ENCODE assay signal across 27 cellular contexts in the genomic region with DNA sequence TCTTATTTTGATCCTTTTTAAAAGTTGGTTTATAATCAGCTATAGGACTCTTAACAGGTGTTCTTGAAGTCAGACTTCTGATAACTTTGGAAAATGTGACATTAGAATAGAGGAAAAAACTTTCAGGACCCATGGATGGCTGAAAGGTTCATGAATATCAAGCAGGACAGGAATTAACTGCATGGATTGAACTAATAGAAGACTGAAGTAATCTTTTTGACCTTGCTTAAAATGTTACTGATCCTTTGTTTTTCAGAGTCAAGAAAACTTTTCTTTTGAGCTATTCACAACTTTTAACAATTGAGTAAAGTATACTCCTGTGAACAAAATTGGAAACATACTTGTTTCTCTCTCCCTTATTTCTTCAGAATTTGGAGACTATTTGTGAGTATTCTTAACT.
"Had no signal": no experiment of that assay in that cellular context is flagged by ENCODE, and none has a peak within 500 bp of the region (broad histone marks: within the 10 kb centered on the region; RNA-seq: fewer than 3 reads in every experiment).

No MANE protein-coding gene starts in this region.

- H3K36me3 ChIP-seq: colonic mucosa, WERI-Rb-1 had no signal

- H3K27me3 ChIP-seq: body of pancreas, colonic mucosa had no signal

- H3K9me3 ChIP-seq: colonic mucosa had no signal

- H3K4me3 ChIP-seq: body of pancreas, colonic mucosa had no signal

- H3K27me3 Mint-ChIP-seq: activated B cell treated with CpG ODN at 0.5 μM for 24 hours had no signal

- ATAC-seq: activated CD4-positive, CD25-positive, alpha-beta regulatory T cell treated with anti-CD3 and anti-CD28 coated beads, Interleukin-2, amount 50 U/mL, for 24 hours; activated CD8-positive, alpha-beta T cell treated with anti-CD3 and anti-CD28 coated beads for 36 hours; activated T-cell treated with anti-CD3 and anti-CD28 coated beads, Interleukin-2, amount 50 U/mL, for 4 hours; activated T-helper 17 cell treated with anti-CD3 and anti-CD28 coated beads, Interleukin-2, amount 50 U/mL, for 72 hours; body of pancreas; esophagus mucosa had no signal

- H3K27ac ChIP-seq: body of pancreas, colonic mucosa, WERI-Rb-1 had no signal

- H3K4me1 ChIP-seq: body of pancreas, colonic mucosa had no signal

- H3K27ac Mint-ChIP-seq: activated B cell treated with CpG ODN at 0.5 μM for 24 hours; activated CD8-positive, alpha-beta T cell treated with anti-CD3 and anti-CD28 coated beads for 36 hours; activated naive CD8-positive, alpha-beta T cell; activated T-helper 17 cell treated with anti-CD3 and anti-CD28 coated beads, Interleukin-2, amount 50 U/mL, for 72 hours; T-helper 1 cell treated with Interleukin-12 subunit alpha and Interleukin-12 subunit beta and Interleukin-4 antibody, amounts not matched to agents 30 μg/mL and 1 μg/mL, for 36 hours; T-helper 2 cell treated with Interferon-gamma antibody and Interleukin-4, amounts not matched to agents 5 μg/mL and 100 μg/mL, for 36 hours had no signal

- DNase-seq: activated B cell treated with CpG ODN at 0.5 μM for 24 hours; activated CD4-positive, alpha-beta T cell treated with anti-CD3 and anti-CD28 coated beads for 48 hours; activated CD4-positive, alpha-beta T cell treated with anti-CD3 and anti-CD28 coated beads, Interleukin-2, amount 50 U/mL, for 1 hour; activated CD4-positive, alpha-beta T cell treated with anti-CD3 and anti-CD28 coated beads, Interleukin-2, amount 50 U/mL, for 48 hours; activated CD8-positive, alpha-beta memory T cell treated with anti-CD3 and anti-CD28 coated beads for 24 hours; activated CD8-positive, alpha-beta T cell treated with anti-CD3 and anti-CD28 coated beads for 36 hours; activated effector memory CD4-positive, alpha-beta T cell treated with Interleukin-2 at 50 U/mL for 16 hours; activated gamma-delta T cell treated with Interleukin-2 at 50 U/mL for 16 hours; activated naive CD4-positive, alpha-beta T cell treated with anti-CD3 and anti-CD28 coated beads, Interleukin-2, amount 50 U/mL, for 16 hours; activated naive CD4-positive, alpha-beta T cell treated with Interleukin-2 at 50 U/mL for 16 hours; activated T-cell treated with anti-CD3 and anti-CD28 coated beads, Interleukin-2, amount 50 U/mL, for 4 hours; amygdala; aorta; body of pancreas; caudate nucleus; colonic mucosa; effector CD8-positive, alpha-beta T cell; foreskin fibroblast; head of caudate nucleus; T1000; WERI-Rb-1 had no signal

- H3K4me3 Mint-ChIP-seq: activated B cell treated with CpG ODN at 0.5 μM for 24 hours; activated CD8-positive, alpha-beta T cell treated with anti-CD3 and anti-CD28 coated beads for 36 hours; activated naive CD8-positive, alpha-beta T cell; activated T-cell treated with anti-CD3 and anti-CD28 coated beads, Interleukin-2, amount 50 U/mL, for 4 hours; activated T-helper 17 cell treated with anti-CD3 and anti-CD28 coated beads, Interleukin-2, amount 50 U/mL, for 72 hours; T-helper 1 cell treated with Interleukin-12 subunit alpha and Interleukin-12 subunit beta and Interleukin-4 antibody, amounts not matched to agents 30 μg/mL and 1 μg/mL, for 36 hours; T-helper 2 cell treated with Interferon-gamma antibody and Interleukin-4, amounts not matched to agents 5 μg/mL and 100 μg/mL, for 36 hours had no signal

- H3K4me1 Mint-ChIP-seq: activated B cell treated with CpG ODN at 0.5 μM for 24 hours; activated T-helper 17 cell treated with anti-CD3 and anti-CD28 coated beads, Interleukin-2, amount 50 U/mL, for 72 hours had no signal
